21 cellular contexts compared by ENCODE assay signal in genomic region chr5:35026280-35026840, GRCh38. TPM values are rescaled to one million over a fixed set of nuclear protein-coding genes. Genes with fewer than 3 reads are reported as not detected.
DNase-seq lines count a peak whose midpoint lies in the region; ATAC-seq and TF ChIP-seq lines count a peak whose summit lies in the region.
"Had no signal": no experiment of that assay in that cellular context is flagged by ENCODE, and none has a peak within 500 bp of the region (broad histone marks: within the 10 kb centered on the region; RNA-seq: fewer than 3 reads in every experiment).

No MANE protein-coding gene starts in this region.

- no peak overlapping the region for H2BK15ac ChIP-seq in mesenchymal stem cell (ENCODE audit: low read depth, poor library complexity, severe bottlenecking)

- peaks cover 3% of the 10 kb centered on the region for H3K4me1 ChIP-seq in mesenchymal stem cell (ENCODE audit: control insufficient read depth, insufficient read depth, low read depth, low read length)
- H3K4me1 ChIP-seq: BE2C had no signal

- peaks cover 0 to 3% of the 10 kb centered on the region in 2 experiments for H3K27me3 ChIP-seq in mesenchymal stem cell (ENCODE audit: control insufficient read depth in 1 of 2, insufficient read depth in 1 of 2, low read length in 2 of 2)

- H3K27ac ChIP-seq in mesenchymal stem cell (ENCODE audit: low read length, poor library complexity, severe bottlenecking), result no peak overlapping the region

- DNase-seq in DMS79 treated with DMSO at 0.1 percent for 48 hours (lab: John Stamatoyannopoulos, UW) (peak; percentile 21), DMS79 (lab: John Stamatoyannopoulos, UW) (no peak), fibroblast of villous mesenchyme (ENCODE audit: low read depth) (peak; percentile 82), mesenchymal stem cell (peak; percentile 27), GM10248 (ENCODE audit: extremely low spot score) (no peak)
- DNase-seq: 8988T; BE2C; Calu3; CD4-positive, alpha-beta T cell; KG1; NCI-H1048; NCI-H2081 treated with DMSO at 0.1 percent for 48 hours; NCI-H2227 treated with DMSO at 0.1 percent for 48 hours; NCI-H526; SHP77; SK-N-SH had no signal

- H3K36me3 ChIP-seq in mesenchymal stem cell (ENCODE audit: control insufficient read depth in 1 of 2, insufficient read depth in 2 of 2, low read depth in 1 of 2, low read length in 2 of 2), result no peaks in the 10 kb centered on the region
- H3K36me3 ChIP-seq: BE2C had no signal

- ATAC-seq in GM19463 (IDR thresholded peaks at IDR 0.05; ENCODE audit: unreplicated experiment), result no peak
- ATAC-seq in GM21367 (IDR thresholded peaks at IDR 0.05; ENCODE audit: unreplicated experiment), result no peak
- no peak for ATAC-seq in GM19023 (IDR thresholded peaks at IDR 0.05; ENCODE audit: unreplicated experiment)

- H3K4ac ChIP-seq in mesenchymal stem cell (ENCODE audit: low read depth in 1 of 2, low read length in 2 of 2), result no peak overlapping the region

- no peaks in the 10 kb centered on the region for H3K9me3 ChIP-seq in mesenchymal stem cell (ENCODE audit: control insufficient read depth, low read length)
- H3K9me3 ChIP-seq: BE2C, SK-N-SH had no signal

- no peaks in the 10 kb centered on the region for H3K79me1 ChIP-seq in mesenchymal stem cell (replicated peaks; ENCODE audit: low read length, poor library complexity, severe bottlenecking)

- H4K8ac ChIP-seq in mesenchymal stem cell (ENCODE audit: low read length), result no peak overlapping the region

- CTCF ChIA-PET in GM10248 (lab: Yijun Ruan, JAX), result interaction anchor here (1.3 kb wide), 1 partner anchor 23 kb away, joined by 4 read pairs; no protein-coding TSS in a partner anchor

- no peak overlapping the region for H2BK5ac ChIP-seq in mesenchymal stem cell (ENCODE audit: low read depth, low read length, poor library complexity, severe bottlenecking)

- no peak overlapping the region for H2BK120ac ChIP-seq in mesenchymal stem cell (ENCODE audit: low read depth, low read length)

- no peak overlapping the region for H2AFZ ChIP-seq in mesenchymal stem cell (ENCODE audit: low read depth, low read length)

- TF ChIP-seq CTCF in fibroblast of villous mesenchyme (IDR thresholded peaks at IDR 0.05; ENCODE audit: insufficient read depth, low read depth, low read length), result no peak
- TF ChIP-seq CTCF in GM10248 (IDR thresholded peaks at IDR 0.05; ENCODE audit: control extremely low read depth, extremely low read depth, low read depth, missing control alignments), result no peak

- H2AK5ac ChIP-seq in mesenchymal stem cell (ENCODE audit: low read length, severe bottlenecking), result no peak overlapping the region

- no peak overlapping the region for H3K9ac ChIP-seq in mesenchymal stem cell (ENCODE audit: low read length)
- H3K9ac ChIP-seq: SK-N-SH had no signal

- H3K4me3 ChIP-seq in fibroblast of villous mesenchyme (ENCODE audit: low read depth, low read length) (no peak overlapping the region), mesenchymal stem cell (ENCODE audit: insufficient read depth in 1 of 2, low read depth in 1 of 2, low read length in 2 of 2) (no peak overlapping the region)

- H3K14ac ChIP-seq in mesenchymal stem cell (ENCODE audit: low read length in 2 of 2), result no peak overlapping the region

- no peak overlapping the region for H3K18ac ChIP-seq in mesenchymal stem cell (ENCODE audit: low read depth in 1 of 2, low read length in 2 of 2)

- no peak overlapping the region for H3K23ac ChIP-seq in mesenchymal stem cell (ENCODE audit: low read length in 2 of 2)

- 52% methylated on average over 3 of the region's 5 CpGs for WGBS in mesenchymal stem cell

- POLR2A ChIA-PET in GM10248 (lab: Yijun Ruan, JAX), result no interaction called here

- H2BK12ac ChIP-seq in mesenchymal stem cell (ENCODE audit: low read length in 2 of 2), result no peak overlapping the region

- no peak overlapping the region for H3K4me2 ChIP-seq in mesenchymal stem cell (ENCODE audit: low read length, poor library complexity, severe bottlenecking)
- H3K4me2 ChIP-seq: SK-N-SH had no signal

- no peak overlapping the region for H4K91ac ChIP-seq in mesenchymal stem cell (ENCODE audit: low read length)

RNA-seq across cellular contexts. Expression of gene AGXT2, which starts 21.4 kb away (rescaled TPM):
- total RNA-seq in fibroblast of villous mesenchyme, result under 0.01 TPM in 1 of 2 replicates, not detected in the other
- not detected for polyA plus RNA-seq in mesenchymal stem cell (2013, experiment 1 of 2)
- polyA plus RNA-seq in mesenchymal stem cell (2013, experiment 2 of 2), result not detected
- total RNA-seq: Calu3; CD4-positive, alpha-beta T cell; G401; H1 had no signal
- polyA plus RNA-seq: H1, SK-N-SH had no signal

Comparison
In these comparisons a context has a peak if more than half of its experiments do, and no peak if none do; other contexts are left out.
1. DNase-seq: peak in DMS79 treated with DMSO at 0.1 percent for 48 hours (single experiment), fibroblast of villous mesenchyme (single experiment) and mesenchymal stem cell (single experiment); none in DMS79 (single experiment) and GM10248 (single experiment).